ENCODE assay signal across 19 cellular contexts in genomic region chr3:169328471-169328870, GRCh38.
A peak's percentile ranks its signal among the peaks of the same experiment; 100 is the strongest.
DNase-seq lines count a peak whose midpoint lies in the region; ATAC-seq and TF ChIP-seq lines count a peak whose summit lies in the region.
"Had no signal": no experiment of that assay in that cellular context is flagged by ENCODE, and none has a peak within 500 bp of the region (broad histone marks: within the 10 kb centered on the region; RNA-seq: fewer than 3 reads in every experiment).

No MANE protein-coding gene starts in this region.

- no peaks in the 10 kb centered on the region for H3K27me3 ChIP-seq in PC-9 (ENCODE audit: insufficient read depth, low read depth)
- H3K27me3 ChIP-seq in CD8-positive, alpha-beta T cell (ENCODE audit: insufficient read depth, low read length), result no peaks in the 10 kb centered on the region

- DNase-seq in CD14-positive monocyte (ENCODE audit: low spot score) (no peak), PC-9 (no peak), mesothelial cell of epicardium (ENCODE audit: low spot score in 2 of 2, unreplicated experiment in 2 of 2) (no peak), type B pancreatic cell (ENCODE audit: extremely low spot score, unreplicated experiment) (no peak), DMS153 treated with DMSO at 0.1 percent for 48 hours (lab: John Stamatoyannopoulos, UW; ENCODE audit: unreplicated experiment) (no peak)
- DNase-seq in CD8-positive, alpha-beta T cell, result no peak
- DNase-seq: DMS53, NCI-H1105, NCI-H1436 treated with DMSO at 0.1 percent for 48 hours, NCI-H187 treated with DMSO at 0.1 percent for 48 hours, NCI-H524, NCI-H82, SHP77 had no signal

- TF ChIP-seq CTCF in CD14-positive monocyte (IDR thresholded peaks at IDR 0.05) (no peak), PC-9 (conservative IDR thresholded peaks at IDR 0.05) (no peak), mesothelial cell of epicardium (IDR thresholded peaks at IDR 0.05; ENCODE audit: unreplicated experiment) (no peak), type B pancreatic cell (conservative IDR thresholded peaks at IDR 0.05) (no peak)
- TF ChIP-seq CTCF in CD8-positive, alpha-beta T cell (IDR thresholded peaks at IDR 0.05), result no peak

- peak overlapping the region; percentile 82 for H3K4me2 ChIP-seq in PC-9

- POLR2A ChIA-PET in PC-9 (lab: Charles Lee; ENCODE audit: unreplicated experiment), result interaction anchor here (0.6 kb wide), 1 partner anchor 443 kb away, joined by 4 read pairs; no protein-coding TSS in a partner anchor
- POLR2A ChIA-PET in CD8-positive, alpha-beta T cell (lab: Charles Lee), result no interaction called here

- H3K4me1 ChIP-seq in PC-9 (replicated peaks; ENCODE audit: insufficient read depth), result peaks cover 71% of the 10 kb centered on the region
- H3K4me1 ChIP-seq in CD8-positive, alpha-beta T cell (ENCODE audit: insufficient read depth, low read length), result no peaks in the 10 kb centered on the region

- peak overlapping the region; percentile 93 for H3K27ac ChIP-seq in PC-9
- H3K27ac ChIP-seq in CD8-positive, alpha-beta T cell (ENCODE audit: low read depth, low read length), result no peak overlapping the region
- H3K27ac ChIP-seq: C4-2B, HL-60, RWPE1 had no signal

- BruUV-seq in PC-9 (replicated peaks; lab: Mats Ljungman, UMichigan), result no TSS peak

- H3K27ac Mint-ChIP-seq in CD14-positive monocyte (peak overlapping the region in 6 of 7 donors; percentile 41 to 90 (median 76)), mesothelial cell of epicardium (peak overlapping the region; percentile 86), type B pancreatic cell (peak overlapping the region; percentile 78)
- no peak overlapping the region for H3K27ac Mint-ChIP-seq in CD8-positive, alpha-beta T cell
- H3K27ac Mint-ChIP-seq: B cell had no signal

- H4K20me1 ChIP-seq in PC-9 (ENCODE audit: insufficient read depth), result no peaks in the 10 kb centered on the region

- intact Hi-C loops in CD14-positive monocyte (cut with micrococcal nuclease), result no loop called here
- intact Hi-C loops in PC-9 (cut with micrococcal nuclease; ENCODE audit: unreplicated experiment), result loop anchor here (1.0 to 10.0 kb wide), 2 partner anchors 21 to 336 kb away; partner anchors contain the start of gene MECOM
- intact Hi-C loops in CD8-positive, alpha-beta T cell (cut with DNase I, micrococcal nuclease), result no loop called here

- H3K36me3 Mint-ChIP-seq in CD14-positive monocyte (no peaks in the 10 kb centered on the region), mesothelial cell of epicardium (no peaks in the 10 kb centered on the region), type B pancreatic cell (no peaks in the 10 kb centered on the region)
- H3K36me3 Mint-ChIP-seq in CD8-positive, alpha-beta T cell, result no peaks in the 10 kb centered on the region

- H3K4me3 ChIP-seq in PC-9, result peak overlapping the region; percentile 20
- H3K4me3 ChIP-seq in CD8-positive, alpha-beta T cell (ENCODE audit: low read depth, low read length), result no peak overlapping the region

- no peaks in the 10 kb centered on the region for H3K36me3 ChIP-seq in PC-9 (ENCODE audit: low read depth)
- H3K36me3 ChIP-seq in CD8-positive, alpha-beta T cell (ENCODE audit: insufficient read depth, low read length), result no peaks in the 10 kb centered on the region

- H3K9me3 Mint-ChIP-seq in CD14-positive monocyte (no peaks in the 10 kb centered on the region), mesothelial cell of epicardium (no peaks in the 10 kb centered on the region), type B pancreatic cell (no peaks in the 10 kb centered on the region)
- no peaks in the 10 kb centered on the region for H3K9me3 Mint-ChIP-seq in CD8-positive, alpha-beta T cell

- H3K4me3 Mint-ChIP-seq in CD14-positive monocyte (peak overlapping the region in 1 of 2 donors; percentile 54), mesothelial cell of epicardium (no peak overlapping the region), type B pancreatic cell (no peak overlapping the region)
- no peak overlapping the region for H3K4me3 Mint-ChIP-seq in CD8-positive, alpha-beta T cell
- H3K4me3 Mint-ChIP-seq: B cell had no signal

- peaks cover 29% of the 10 kb centered on the region for H3F3A ChIP-seq in PC-9 (ENCODE audit: insufficient read depth, low read depth)

- no peak for ATAC-seq in CD8-positive, alpha-beta T cell
- no peak for ATAC-seq in HG03139 (IDR thresholded peaks at IDR 0.05; ENCODE audit: unreplicated experiment)
- ATAC-seq: Panc1 had no signal

- 0 out of 2 replicates have a peak, but pooled peaks cover 3% of the 10 kb centered on the region for H3K79me2 ChIP-seq in PC-9 (ENCODE audit: low read depth)

- no peaks in the 10 kb centered on the region for H3K9me2 ChIP-seq in PC-9 (ENCODE audit: insufficient read depth)

- H2AFZ ChIP-seq in PC-9, result no peak overlapping the region

- H3K27me3 Mint-ChIP-seq in CD14-positive monocyte (ENCODE audit: low read depth in 3 of 3) (peaks cover 4 to 5% (median 4%) of the 10 kb centered on the region in 3 donors), mesothelial cell of epicardium (ENCODE audit: low read depth) (no peaks in the 10 kb centered on the region), type B pancreatic cell (no peaks in the 10 kb centered on the region)
- H3K27me3 Mint-ChIP-seq in CD8-positive, alpha-beta T cell (ENCODE audit: low read depth), result no peaks in the 10 kb centered on the region

- no peaks in the 10 kb centered on the region for H3K9me3 ChIP-seq in PC-9 (ENCODE audit: insufficient read depth, low read depth)
- no peaks in the 10 kb centered on the region for H3K9me3 ChIP-seq in CD8-positive, alpha-beta T cell (ENCODE audit: low read length)

- peaks cover 31% of the 10 kb centered on the region for H3K4me1 Mint-ChIP-seq in CD14-positive monocyte
- peaks cover 68% of the 10 kb centered on the region for H3K4me1 Mint-ChIP-seq in mesothelial cell of epicardium
- peaks cover 38% of the 10 kb centered on the region for H3K4me1 Mint-ChIP-seq in type B pancreatic cell (ENCODE audit: unreplicated experiment)
- H3K4me1 Mint-ChIP-seq in CD8-positive, alpha-beta T cell (ENCODE audit: low read depth), result no peaks in the 10 kb centered on the region

- CTCF ChIA-PET in PC-9 (lab: Charles Lee), result interaction anchor here (1.6 kb wide), 2 partner anchors 62 to 341 kb away, joined by 4 to 5 read pairs; no protein-coding TSS in a partner anchor
- CTCF ChIA-PET in CD8-positive, alpha-beta T cell (lab: Charles Lee), result no interaction called here
